In genomic region chr4:82354788-82355187, GRCh38 we compare ENCODE assay signal across 22 cellular contexts. TPM values are rescaled to one million over a fixed set of nuclear protein-coding genes. Genes with fewer than 3 reads are reported as not detected.
A peak's percentile ranks its signal among the peaks of the same experiment; 100 is the strongest.
DNase-seq lines count a peak whose midpoint lies in the region; ATAC-seq, FAIRE-seq and TF ChIP-seq lines count a peak whose summit lies in the region.
"Had no signal": no experiment of that assay in that cellular context is flagged by ENCODE, and none has a peak within 500 bp of the region (broad histone marks: within the 10 kb centered on the region; RNA-seq: fewer than 3 reads in every experiment).

No MANE protein-coding gene starts in this region.

- H3K27ac Mint-ChIP-seq in activated T-cell treated with anti-CD3 and anti-CD28 coated beads, Interleukin-2, amount 50 U/mL, for 24 hours = peak overlapping the region; percentile 18
- H3K27ac Mint-ChIP-seq in activated T-cell treated with anti-CD3 and anti-CD28 coated beads, Interleukin-2, amount 50 U/mL, for 72 hours = no peak overlapping the region
- H3K27ac Mint-ChIP-seq in CD4-positive, CD25-positive, alpha-beta regulatory T cell = peak overlapping the region in 1 of 3 donors; percentile 38
- H3K27ac Mint-ChIP-seq: CD14-positive monocyte, GM23338, HFFc6 had no signal

- H3K27me3 Mint-ChIP-seq in activated T-cell treated with anti-CD3 and anti-CD28 coated beads, Interleukin-2, amount 50 U/mL, for 24 hours = no peaks in the 10 kb centered on the region
- no peaks in the 10 kb centered on the region for H3K27me3 Mint-ChIP-seq in activated T-cell treated with anti-CD3 and anti-CD28 coated beads, Interleukin-2, amount 50 U/mL, for 72 hours (ENCODE audit: low read depth)
- no peaks in the 10 kb centered on the region for H3K27me3 Mint-ChIP-seq in CD4-positive, CD25-positive, alpha-beta regulatory T cell
- H3K27me3 Mint-ChIP-seq: CD4-positive, alpha-beta memory T cell had no signal

- peak overlapping the region; percentile 19 for H3K27ac ChIP-seq in CD4-positive, CD25-positive, alpha-beta regulatory T cell (ENCODE audit: insufficient read depth, low read length, poor library complexity, severe bottlenecking)
- H3K27ac ChIP-seq in GM23248 = no peak overlapping the region
- H3K27ac ChIP-seq: A549; BLaER1 treated with 17β-estradiol and CSF1 and Interleukin-3, amounts not matched to agents 10 nM and 100 nM had no signal

- H3K4me1 ChIP-seq in CD4-positive, CD25-positive, alpha-beta regulatory T cell (ENCODE audit: control insufficient read depth, insufficient read depth, low read length, poor library complexity, severe bottlenecking) = peaks cover 39% of the 10 kb centered on the region
- peaks cover 18% of the 10 kb centered on the region for H3K4me1 ChIP-seq in GM23248 (ENCODE audit: insufficient read depth)
- H3K4me1 ChIP-seq: BE2C had no signal

- H3K4me1 Mint-ChIP-seq in activated T-cell treated with anti-CD3 and anti-CD28 coated beads, Interleukin-2, amount 50 U/mL, for 24 hours (ENCODE audit: low read depth) = peaks cover 78% of the 10 kb centered on the region
- peaks cover 75% of the 10 kb centered on the region for H3K4me1 Mint-ChIP-seq in activated T-cell treated with anti-CD3 and anti-CD28 coated beads, Interleukin-2, amount 50 U/mL, for 72 hours (ENCODE audit: low read depth)
- peaks cover 32 to 75% (median 59%) of the 10 kb centered on the region in 4 donors for H3K4me1 Mint-ChIP-seq in CD4-positive, CD25-positive, alpha-beta regulatory T cell
- H3K4me1 Mint-ChIP-seq: H9 had no signal

- peak; percentile 22; the same call in 1 of the 2 replicates for TF ChIP-seq POLR2A in GM12891 (IDR thresholded peaks at IDR 0.05; ENCODE audit: low read depth, low read length)

- H3K9me3 ChIP-seq in CD4-positive, CD25-positive, alpha-beta regulatory T cell (ENCODE audit: control insufficient read depth in 2 of 2, low read length in 2 of 2) = no peaks in the 10 kb centered on the region
- no peaks in the 10 kb centered on the region for H3K9me3 ChIP-seq in GM23248 (ENCODE audit: low read depth)
- H3K9me3 ChIP-seq: A549; BE2C; BLaER1 treated with 17β-estradiol and CSF1 and Interleukin-3, amounts not matched to agents 10 nM and 100 nM had no signal

- H3F3A ChIP-seq in GM23248 (ENCODE audit: insufficient read depth) = peaks cover 19% of the 10 kb centered on the region; the same call in 1 of the 2 replicates

- H3K79me2 ChIP-seq in GM23248 (ENCODE audit: insufficient read depth) = peaks cover 100% of the 10 kb centered on the region

- whole genome bisulfite sequencing in GM23248 (ENCODE audit: low coverage in 1 of 2, low lambda C conversion rate in 2 of 2, missing lambda C conversion rate in 2 of 2), 2 experiments = 96 to 99% methylated on average over 11 of the region's 11 CpGs

- in situ Hi-C loops in GM23248 (cut with MboI) = no loop called here

- H3K4me3 ChIP-seq in CD4-positive, CD25-positive, alpha-beta regulatory T cell (ENCODE audit: low read depth, low read length) = no peak overlapping the region
- no peak overlapping the region for H3K4me3 ChIP-seq in GM23248
- H3K4me3 ChIP-seq: A549; BLaER1 treated with 17β-estradiol and CSF1 and Interleukin-3, amounts not matched to agents 10 nM and 100 nM; GM23338 had no signal

- H3K36me3 Mint-ChIP-seq in activated T-cell treated with anti-CD3 and anti-CD28 coated beads, Interleukin-2, amount 50 U/mL, for 24 hours (ENCODE audit: low read depth) = peaks cover 95% of the 10 kb centered on the region
- H3K36me3 Mint-ChIP-seq in activated T-cell treated with anti-CD3 and anti-CD28 coated beads, Interleukin-2, amount 50 U/mL, for 72 hours (ENCODE audit: insufficient read depth in 2 of 2) = peaks cover 17 to 63% of the 10 kb centered on the region in 2 donors
- peaks cover 49% of the 10 kb centered on the region for H3K36me3 Mint-ChIP-seq in CD4-positive, CD25-positive, alpha-beta regulatory T cell

- no peaks in the 10 kb centered on the region for H3K9me3 Mint-ChIP-seq in activated T-cell treated with anti-CD3 and anti-CD28 coated beads, Interleukin-2, amount 50 U/mL, for 24 hours
- H3K9me3 Mint-ChIP-seq in activated T-cell treated with anti-CD3 and anti-CD28 coated beads, Interleukin-2, amount 50 U/mL, for 72 hours = no peaks in the 10 kb centered on the region
- no peaks in the 10 kb centered on the region for H3K9me3 Mint-ChIP-seq in CD4-positive, CD25-positive, alpha-beta regulatory T cell
- H3K9me3 Mint-ChIP-seq: CD14-positive monocyte; CD4-positive, alpha-beta memory T cell; GM23338; H9; HFFc6 had no signal

- DNase-seq in activated T-cell treated with anti-CD3 and anti-CD28 coated beads, Interleukin-2, amount 50 U/mL, for 24 hours = no peak
- no peak for DNase-seq in activated T-cell treated with anti-CD3 and anti-CD28 coated beads, Interleukin-2, amount 50 U/mL, for 72 hours
- no peak for DNase-seq in CD4-positive, CD25-positive, alpha-beta regulatory T cell
- DNase-seq in GM12891 (ENCODE audit: insufficient read length, low spot score) (no peak), GM23248 (no peak), NCI-H1436 (lab: John Stamatoyannopoulos, UW) (no peak)
- DNase-seq: 8988T; ACHN; AML-193; BE2C; Calu3; CD4-positive, alpha-beta memory T cell; COR-L47; DMS53; DMS79 treated with DMSO at 0.1 percent for 48 hours; H9; HFFc6 had no signal

- H3K27me3 ChIP-seq in CD4-positive, CD25-positive, alpha-beta regulatory T cell (ENCODE audit: control insufficient read depth, insufficient read depth, low read length) = no peaks in the 10 kb centered on the region
- H3K27me3 ChIP-seq in GM23248 (replicated peaks; ENCODE audit: insufficient read depth) = no peaks in the 10 kb centered on the region
- H3K27me3 ChIP-seq: BE2C; BLaER1 treated with 17β-estradiol and CSF1 and Interleukin-3, amounts not matched to agents 10 nM and 100 nM had no signal

- FAIRE-seq in GM12891 (lab: Jason Lieb, UNC) = no peak
- FAIRE-seq: A549 had no signal

- no peak overlapping the region for H2AFZ ChIP-seq in GM23248
- H2AFZ ChIP-seq: GM23338 had no signal

- H3K4me3 Mint-ChIP-seq in activated T-cell treated with anti-CD3 and anti-CD28 coated beads, Interleukin-2, amount 50 U/mL, for 24 hours = no peak overlapping the region
- H3K4me3 Mint-ChIP-seq in activated T-cell treated with anti-CD3 and anti-CD28 coated beads, Interleukin-2, amount 50 U/mL, for 72 hours = no peak overlapping the region
- H3K4me3 Mint-ChIP-seq in CD4-positive, CD25-positive, alpha-beta regulatory T cell = no peak overlapping the region
- H3K4me3 Mint-ChIP-seq: CD14-positive monocyte; CD4-positive, alpha-beta memory T cell; GM23338; H9; HFFc6 had no signal

- H3K9ac ChIP-seq in GM23248 = no peak overlapping the region
- H3K9ac ChIP-seq: BLaER1 treated with 17β-estradiol and CSF1 and Interleukin-3, amounts not matched to agents 10 nM and 100 nM had no signal

- no peaks in the 10 kb centered on the region for H3K9me2 ChIP-seq in GM23248 (ENCODE audit: insufficient read depth)

- ATAC-seq in activated T-cell treated with anti-CD3 and anti-CD28 coated beads, Interleukin-2, amount 50 U/mL, for 72 hours (replicated peaks in 1 of 2) = no peak
- no peak for ATAC-seq in CD4-positive, CD25-positive, alpha-beta regulatory T cell (ENCODE audit: low read depth in 2 of 2)
- ATAC-seq: A549, GM23338, HCT116 had no signal

- peaks cover 3% of the 10 kb centered on the region; the same call in 1 of the 2 replicates for H4K20me1 ChIP-seq in GM23248 (ENCODE audit: insufficient read depth)

- H3K36me3 ChIP-seq in CD4-positive, CD25-positive, alpha-beta regulatory T cell (ENCODE audit: control insufficient read depth, insufficient read depth, low read length) = peaks cover 81% of the 10 kb centered on the region
- peaks cover 78% of the 10 kb centered on the region for H3K36me3 ChIP-seq in GM23248 (ENCODE audit: low read depth)

- H3K4me2 ChIP-seq in GM23248 (ENCODE audit: unreplicated experiment) = no peak overlapping the region
- H3K4me2 ChIP-seq: A549; BLaER1 treated with 17β-estradiol and CSF1 and Interleukin-3, amounts not matched to agents 10 nM and 100 nM; GM23338 had no signal

TF ChIP-seq in GM12891, 5 proteins besides CTCF, POLR2A, EP300 and RAD21:
- TF ChIP-seq TAF1 (IDR thresholded peaks at IDR 0.05; ENCODE audit: low read depth, low read length) (no peak), POU2F2 (IDR thresholded peaks at IDR 0.05; ENCODE audit: low read depth, low read length) (no peak), POLR2AphosphoS5 (IDR thresholded peaks at IDR 0.05; ENCODE audit: low read depth, low read length) (no peak), PAX5 (IDR thresholded peaks at IDR 0.05; ENCODE audit: insufficient read depth, low read length, severe bottlenecking) (no peak), SPI1 (IDR thresholded peaks at IDR 0.05; ENCODE audit: low read depth, low read length) (no peak)
TF ChIP-seq in GM12891: peak in this region for 0.

RNA-seq across cellular contexts. Expression of gene HNRNPD, which starts 19.0 kb away (rescaled TPM):
- total RNA-seq in activated T-cell treated with anti-CD3 and anti-CD28 coated beads, Interleukin-2, amount 50 U/mL, for 72 hours = 100 to 1,000 TPM; 255 to 265 TPM
- 270 TPM for total RNA-seq in CD4-positive, CD25-positive, alpha-beta regulatory T cell
- polyA plus RNA-seq in CD4-positive, CD25-positive, alpha-beta regulatory T cell = 100 to 1,000 TPM; 193 to 210 (median 202) TPM
- polyA plus RNA-seq in GM12891 (2012; ENCODE audit: low read depth, missing spikeins) = 260 TPM
- 19.5 and 31.2 TPM in 2 replicates for total RNA-seq in GM23248 (2014; rRNA removed; shearing (Covaris generic))
- polyA plus RNA-seq in GM23248 (2016; fragmentation: Nextera tagmentation; extraction: Ambion mirVana) = 115 and 118 TPM in 2 replicates
